11 cellular contexts compared by ENCODE assay signal in genomic region chr12:12319501-12320322, GRCh38. TPM values are rescaled to one million over a fixed set of nuclear protein-coding genes. Genes with fewer than 3 reads are reported as not detected.
DNase-seq lines count a peak whose midpoint lies in the region; ATAC-seq and TF ChIP-seq lines count a peak whose summit lies in the region.
"Had no signal": no experiment of that assay in that cellular context is flagged by ENCODE, and none has a peak within 500 bp of the region (broad histone marks: within the 10 kb centered on the region; RNA-seq: fewer than 3 reads in every experiment).

No MANE protein-coding gene starts in this region.

- H3K4me3 ChIP-seq in HFF-Myc (replicated peaks; ENCODE audit: low read depth, low read length): peak overlapping the region; percentile 9
- peak overlapping the region in 33 of 59 donors; percentile 0 to 48 (median 17) for H3K4me3 ChIP-seq in dorsolateral prefrontal cortex
- peak overlapping the region in 1 of 3 donors; percentile 14 for H3K4me3 ChIP-seq in right lobe of liver
- peak overlapping the region in 2 of 5 donors; percentile 22 to 39 for H3K4me3 ChIP-seq in subcutaneous abdominal adipose tissue (ENCODE audit: low read depth in 1 of 5, low read length in 5 of 5)
- no peak overlapping the region for H3K4me3 ChIP-seq in effector memory CD4-positive, alpha-beta T cell (ENCODE audit: insufficient read depth, low read depth, low read length, poor library complexity, severe bottlenecking)

- H3K9me3 ChIP-seq in right lobe of liver: no peaks in the 10 kb centered on the region
- H3K9me3 ChIP-seq in subcutaneous abdominal adipose tissue (ENCODE audit: control insufficient read depth in 5 of 5, low read length in 5 of 5): no peaks in the 10 kb centered on the region
- H3K9me3 ChIP-seq in effector memory CD4-positive, alpha-beta T cell (ENCODE audit: control insufficient read depth, low read length): no peaks in the 10 kb centered on the region

- 23% methylated on average over 10 of the region's 10 CpGs for WGBS in right lobe of liver (ENCODE audit: insufficient coverage, low coverage, low lambda C conversion rate, missing lambda C conversion rate)

- no peak for TF ChIP-seq CTCF in HFF-Myc (IDR thresholded peaks at IDR 0.05; ENCODE audit: low read depth, low read length, missing control alignments)
- no peak for TF ChIP-seq CTCF in dorsolateral prefrontal cortex (IDR thresholded peaks at IDR 0.05 in 54 of 56, conservative IDR thresholded peaks at IDR 0.05 in 2 of 56; ENCODE audit: low read depth in 1 of 56, partially characterized antibody in 56 of 56)
- no peak for TF ChIP-seq CTCF in right lobe of liver (IDR thresholded peaks at IDR 0.05)

- no peaks in the 10 kb centered on the region for H3K27me3 ChIP-seq in dorsolateral prefrontal cortex
- no peaks in the 10 kb centered on the region for H3K27me3 ChIP-seq in right lobe of liver
- H3K27me3 ChIP-seq in subcutaneous abdominal adipose tissue (ENCODE audit: control insufficient read depth in 5 of 5, insufficient read depth in 4 of 5, low read length in 5 of 5): no peaks in the 10 kb centered on the region
- no peaks in the 10 kb centered on the region for H3K27me3 ChIP-seq in effector memory CD4-positive, alpha-beta T cell (replicated peaks; ENCODE audit: control insufficient read depth, insufficient read depth, low read length, poor library complexity, severe bottlenecking)

- TF ChIP-seq POLR2A in right lobe of liver (IDR thresholded peaks at IDR 0.05): no peak

- H3K36me3 ChIP-seq in right lobe of liver (no peaks in the 10 kb centered on the region), subcutaneous abdominal adipose tissue (ENCODE audit: control insufficient read depth in 5 of 5, insufficient read depth in 5 of 5, low read length in 5 of 5) (no peaks in the 10 kb centered on the region)
- H3K36me3 ChIP-seq in effector memory CD4-positive, alpha-beta T cell (ENCODE audit: control insufficient read depth, insufficient read depth, low read length): no peaks in the 10 kb centered on the region

- H3K27ac ChIP-seq in dorsolateral prefrontal cortex (peak overlapping the region in 42 of 59 donors; percentile 4 to 81 (median 38)), right lobe of liver (peak overlapping the region; percentile 45 to 91 (median 84)), subcutaneous abdominal adipose tissue (ENCODE audit: low read depth, low read length) (peak overlapping the region; percentile 41)
- no peak overlapping the region for H3K27ac ChIP-seq in effector memory CD4-positive, alpha-beta T cell (ENCODE audit: insufficient read depth, low read length, poor library complexity, severe bottlenecking)

- H3K4me1 ChIP-seq in right lobe of liver (peaks cover 0 to 41% (median 14%) of the 10 kb centered on the region in 4 donors), subcutaneous abdominal adipose tissue (ENCODE audit: control insufficient read depth in 5 of 5, insufficient read depth in 5 of 5, low read length in 5 of 5) (peaks cover 0 to 9% (median 5%) of the 10 kb centered on the region in 5 donors)
- no peaks in the 10 kb centered on the region for H3K4me1 ChIP-seq in effector memory CD4-positive, alpha-beta T cell (ENCODE audit: control insufficient read depth, insufficient read depth, low read length, poor library complexity, severe bottlenecking)

- DNase-seq in HFF-Myc (ENCODE audit: extremely low read depth, low read depth): no peak
- no peak for DNase-seq in dorsolateral prefrontal cortex
- DNase-seq in right lobe of liver: no peak
- DNase-seq in effector memory CD4-positive, alpha-beta T cell: no peak
- DNase-seq in NCI-H1092 (lab: John Stamatoyannopoulos, UW): no peak
- DNase-seq: GF-D8, NCI-H345, T-helper 17 cell had no signal

- ATAC-seq in right lobe of liver (peak; percentile 36 to 52 (median 46)), HG02973 (IDR thresholded peaks at IDR 0.05; ENCODE audit: unreplicated experiment) (no peak), HG03097 (IDR thresholded peaks at IDR 0.05; ENCODE audit: low FRiP score, unreplicated experiment) (no peak)
- ATAC-seq: T-helper 17 cell had no signal

- H3K9ac ChIP-seq in subcutaneous abdominal adipose tissue (ENCODE audit: low read length in 5 of 5): peak overlapping the region in 1 of 5 donors; percentile 26

- intact Hi-C loops in dorsolateral prefrontal cortex (cut with DNase I) (loop anchor here in 1 of 2 donors (5.0 to 10.0 kb wide), 2 partner anchors 37 to 735 kb away; no protein-coding TSS in a partner anchor), right lobe of liver (cut with DNase I) (no loop called here)

RNA-seq across cellular contexts. Expression of gene MANSC1, which starts 30.3 kb away (rescaled TPM):
- total RNA-seq in dorsolateral prefrontal cortex: 10 to 100 TPM; 12.0 to 32.4 (median 22.8) TPM
- 10 to 100 TPM in 1 of 6 experiments, 1 to 10 TPM in 5; 8.1 to 13.8 (median 8.8) TPM for total RNA-seq in right lobe of liver

RNA-seq across cellular contexts. Expression of gene BORCS5, which starts 37.2 kb away (rescaled TPM):
- total RNA-seq in dorsolateral prefrontal cortex (10 to 100 TPM; 30.7 to 69.8 (median 50.1) TPM), right lobe of liver (10 to 100 TPM in 1 of 6 experiments, 1 to 10 TPM in 5; 6.0 to 11.1 (median 8.0) TPM)

RNA-seq across cellular contexts. Expression of gene LRP6, which starts 52.9 kb away (rescaled TPM):
- 10 to 100 TPM; 25.9 to 64.7 (median 42.9) TPM for total RNA-seq in dorsolateral prefrontal cortex
- total RNA-seq in right lobe of liver: 10 to 100 TPM; 19.9 to 32.5 (median 22.2) TPM

Comparison
In these comparisons a context has a peak if more than half of its experiments do, and no peak if none do; other contexts are left out.
1. ATAC-seq: peak in right lobe of liver (4 of 4); none in HG02973 (single experiment) and HG03097 (single experiment).